Comparison of ENCODE assay signal across 21 cellular contexts in the genomic region with DNA sequence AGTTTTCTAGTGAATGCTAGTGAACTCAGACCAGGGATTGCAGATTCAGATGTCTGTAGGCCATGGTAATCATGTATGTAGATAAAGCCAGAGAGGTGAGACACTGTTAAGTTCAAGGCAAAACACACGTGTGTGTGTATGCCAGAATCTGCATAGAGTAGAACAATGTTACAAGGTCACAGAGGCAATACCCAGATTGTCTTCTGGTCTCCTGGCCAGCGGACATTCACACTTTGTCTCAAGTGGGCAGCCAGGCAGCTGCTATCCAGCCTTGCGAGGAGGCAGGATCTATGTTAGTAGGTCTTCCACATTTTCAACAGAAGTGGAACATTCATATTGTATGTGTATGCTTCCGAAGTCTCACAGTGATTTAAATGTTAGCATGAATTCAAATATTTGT.
"Had no signal": no experiment of that assay in that cellular context is flagged by ENCODE, and none has a peak within 500 bp of the region (broad histone marks: within the 10 kb centered on the region; RNA-seq: fewer than 3 reads in every experiment).

No MANE protein-coding gene starts in this region.

- H3K4me3 ChIP-seq: cardiac muscle cell, Peyer's patch had no signal

- H3K36me3 ChIP-seq: brain microvascular endothelial cell, cardiac muscle cell, Peyer's patch had no signal

- H3K27me3 Mint-ChIP-seq: activated CD4-positive, alpha-beta memory T cell treated with anti-CD3 and anti-CD28 coated beads for 36 hours; activated CD4-positive, alpha-beta T cell treated with anti-CD3 and anti-CD28 coated beads, Interleukin-2, amount 10 ng/mL, durations not matched to agents 7 days and 5 days; activated naive CD4-positive, alpha-beta T cell treated with anti-CD3 and anti-CD28 coated beads, Interleukin-2, amount 10 ng/mL, durations not matched to agents 7 days and 5 days; activated naive CD8-positive, alpha-beta T cell treated with anti-CD3 and anti-CD28 coated beads for 36 hours; T-cell had no signal

- H3K27me3 ChIP-seq: brain microvascular endothelial cell, cardiac muscle cell, Peyer's patch had no signal

- H3K9me3 ChIP-seq: Peyer's patch had no signal

- H3K36me3 Mint-ChIP-seq: activated CD4-positive, alpha-beta memory T cell treated with anti-CD3 and anti-CD28 coated beads for 36 hours; activated naive CD8-positive, alpha-beta T cell treated with anti-CD3 and anti-CD28 coated beads for 36 hours had no signal

- DNase-seq: activated CD4-positive, alpha-beta memory T cell treated with anti-CD3 and anti-CD28 coated beads for 36 hours; activated CD4-positive, alpha-beta T cell treated with anti-CD3 and anti-CD28 coated beads, Interleukin-2, amount 10 ng/mL, durations not matched to agents 7 days and 5 days; activated CD4-positive, CD25-positive, alpha-beta regulatory T cell; activated CD8-positive, alpha-beta memory T cell treated with anti-CD3 and anti-CD28 coated beads for 24 hours; activated gamma-delta T cell; activated naive CD4-positive, alpha-beta T cell treated with anti-CD3 and anti-CD28 coated beads, Interleukin-2, amount 10 ng/mL, durations not matched to agents 7 days and 5 days; activated naive CD8-positive, alpha-beta T cell treated with anti-CD3 and anti-CD28 coated beads for 36 hours; activated T-cell treated with anti-CD3 and anti-CD28 coated beads, Interleukin-2, amount 50 U/mL, for 4 hours; brain microvascular endothelial cell; cerebellar nuclear complex; Kasumi-1; NCI-H1048; NCI-H187 treated with DMSO at 0.1 percent for 48 hours; NCI-H2081 treated with DMSO at 0.1 percent for 48 hours; NCI-H446; Peyer's patch; SIG-M5; T-cell had no signal

- H3K27ac Mint-ChIP-seq: activated CD4-positive, alpha-beta memory T cell treated with anti-CD3 and anti-CD28 coated beads for 36 hours; activated CD4-positive, alpha-beta T cell treated with anti-CD3 and anti-CD28 coated beads, Interleukin-2, amount 10 ng/mL, durations not matched to agents 7 days and 5 days; activated naive CD4-positive, alpha-beta T cell treated with anti-CD3 and anti-CD28 coated beads, Interleukin-2, amount 10 ng/mL, durations not matched to agents 7 days and 5 days; activated naive CD8-positive, alpha-beta T cell treated with anti-CD3 and anti-CD28 coated beads for 36 hours; T-cell had no signal

- H3K4me3 Mint-ChIP-seq: activated CD4-positive, alpha-beta memory T cell treated with anti-CD3 and anti-CD28 coated beads for 36 hours; activated CD4-positive, alpha-beta T cell treated with anti-CD3 and anti-CD28 coated beads, Interleukin-2, amount 10 ng/mL, durations not matched to agents 7 days and 5 days; activated naive CD4-positive, alpha-beta T cell treated with anti-CD3 and anti-CD28 coated beads, Interleukin-2, amount 10 ng/mL, durations not matched to agents 7 days and 5 days; activated naive CD8-positive, alpha-beta T cell treated with anti-CD3 and anti-CD28 coated beads for 36 hours; activated T-cell treated with anti-CD3 and anti-CD28 coated beads, Interleukin-2, amount 50 U/mL, for 4 hours; T-cell had no signal

- ATAC-seq: activated T-cell treated with anti-CD3 and anti-CD28 coated beads, Interleukin-2, amount 50 U/mL, for 4 hours; T-cell had no signal

- H3K27ac ChIP-seq: brain microvascular endothelial cell, cardiac muscle cell, Peyer's patch, RWPE1, VCaP had no signal

- H3K9me3 Mint-ChIP-seq: activated CD4-positive, alpha-beta memory T cell treated with anti-CD3 and anti-CD28 coated beads for 36 hours; activated CD4-positive, alpha-beta T cell treated with anti-CD3 and anti-CD28 coated beads, Interleukin-2, amount 10 ng/mL, durations not matched to agents 7 days and 5 days; activated naive CD4-positive, alpha-beta T cell treated with anti-CD3 and anti-CD28 coated beads, Interleukin-2, amount 10 ng/mL, durations not matched to agents 7 days and 5 days; activated naive CD8-positive, alpha-beta T cell treated with anti-CD3 and anti-CD28 coated beads for 36 hours; activated T-cell treated with anti-CD3 and anti-CD28 coated beads, Interleukin-2, amount 50 U/mL, for 4 hours; T-cell had no signal
